In the genomic region with DNA sequence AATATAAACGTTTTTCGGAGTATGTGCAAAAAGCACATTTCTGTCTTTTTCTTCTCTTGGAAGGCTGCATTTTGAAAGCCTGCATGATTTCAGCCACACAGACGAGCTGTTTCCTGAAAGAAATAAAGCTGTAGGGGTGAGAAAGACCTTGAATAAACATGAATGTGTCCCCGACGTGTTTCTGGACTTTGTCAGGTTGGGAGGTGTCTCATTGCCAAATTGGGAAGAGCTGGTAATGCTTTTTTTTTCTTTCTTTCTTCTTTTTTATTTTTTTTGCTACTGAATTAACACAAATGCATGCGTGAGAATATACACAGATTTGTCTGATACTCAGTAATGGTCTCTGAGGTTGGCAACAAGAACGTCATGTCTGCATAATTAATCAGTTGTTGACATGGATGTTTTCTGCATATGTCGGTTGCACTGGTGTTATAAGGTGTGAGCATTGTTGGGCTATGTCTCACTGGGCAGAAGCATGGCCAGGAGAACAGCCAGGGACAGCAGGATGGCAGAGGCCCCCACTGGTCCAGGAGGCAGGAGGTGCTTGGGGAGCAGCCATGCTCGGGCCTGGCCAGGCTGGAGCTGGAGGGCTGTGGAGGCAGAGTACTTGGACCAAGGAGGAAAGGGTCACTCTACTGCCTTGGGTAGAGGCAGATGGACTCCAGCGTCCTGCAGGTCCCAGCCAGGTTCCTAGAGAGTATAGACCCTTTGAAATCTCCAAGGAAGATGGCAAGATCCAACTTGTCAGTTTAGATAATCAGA, we compare ENCODE assay signal across 31 cellular contexts. TPM values are rescaled to one million over a fixed set of nuclear protein-coding genes. Genes with fewer than 3 reads are reported as not detected.
DNase-seq lines count a peak whose midpoint lies in the region; ATAC-seq and TF ChIP-seq lines count a peak whose summit lies in the region.
"Had no signal": no experiment of that assay in that cellular context is flagged by ENCODE, and none has a peak within 500 bp of the region (broad histone marks: within the 10 kb centered on the region; RNA-seq: fewer than 3 reads in every experiment).

No MANE protein-coding gene starts in this region.

- H3K27me3 ChIP-seq in left ventricle myocardium inferior (ENCODE audit: low read depth) (no peaks in the 10 kb centered on the region), gastroesophageal sphincter (no peaks in the 10 kb centered on the region), uterus (no peaks in the 10 kb centered on the region)
- no peaks in the 10 kb centered on the region for H3K27me3 ChIP-seq in effector memory CD4-positive, alpha-beta T cell (replicated peaks; ENCODE audit: control insufficient read depth, insufficient read depth, low read length, poor library complexity, severe bottlenecking)
- H3K27me3 ChIP-seq: brain microvascular endothelial cell, colonic mucosa had no signal

- H3K9me3 ChIP-seq in left ventricle myocardium inferior (replicated peaks) (no peaks in the 10 kb centered on the region), gastroesophageal sphincter (no peaks in the 10 kb centered on the region), uterus (no peaks in the 10 kb centered on the region)
- no peaks in the 10 kb centered on the region for H3K9me3 ChIP-seq in effector memory CD4-positive, alpha-beta T cell (ENCODE audit: control insufficient read depth, low read length)
- H3K9me3 ChIP-seq: colonic mucosa, MG63, spleen had no signal

- no peaks in the 10 kb centered on the region for H3K9me3 Mint-ChIP-seq in nephron progenitor cell
- H3K9me3 Mint-ChIP-seq in activated CD4-positive, alpha-beta memory T cell treated with anti-CD3 and anti-CD28 coated beads for 36 hours: no peaks in the 10 kb centered on the region
- H3K9me3 Mint-ChIP-seq: activated T-cell treated with anti-CD3 and anti-CD28 coated beads, Interleukin-2, amount 50 U/mL, for 4 hours; CD4-positive, alpha-beta T cell had no signal

- H3K4me1 ChIP-seq in left ventricle myocardium inferior: peaks cover 41% of the 10 kb centered on the region
- H3K4me1 ChIP-seq in gastroesophageal sphincter: peaks cover 3 to 57% (median 13%) of the 10 kb centered on the region in 3 donors
- H3K4me1 ChIP-seq in uterus: peaks cover 0 to 8% of the 10 kb centered on the region in 2 donors
- H3K4me1 ChIP-seq in effector memory CD4-positive, alpha-beta T cell (ENCODE audit: control insufficient read depth, insufficient read depth, low read length, poor library complexity, severe bottlenecking): no peaks in the 10 kb centered on the region
- H3K4me1 ChIP-seq: colonic mucosa, foreskin keratinocyte, spleen had no signal

- H3K4me3 ChIP-seq in left ventricle myocardium inferior (peak overlapping the region; percentile 21), gastroesophageal sphincter (peak overlapping the region in 1 of 2 donors; percentile 19), uterus (peak overlapping the region in 1 of 2 donors; percentile 2)
- H3K4me3 ChIP-seq in effector memory CD4-positive, alpha-beta T cell (ENCODE audit: insufficient read depth, low read depth, low read length, poor library complexity, severe bottlenecking): no peak overlapping the region
- H3K4me3 ChIP-seq: colonic mucosa, MG63, SK-N-MC, spleen had no signal

- H3K4me3 Mint-ChIP-seq in nephron progenitor cell: no peak overlapping the region
- no peak overlapping the region for H3K4me3 Mint-ChIP-seq in activated CD4-positive, alpha-beta memory T cell treated with anti-CD3 and anti-CD28 coated beads for 36 hours
- H3K4me3 Mint-ChIP-seq: activated naive CD8-positive, alpha-beta T cell treated with anti-CD3 and anti-CD28 coated beads, Interleukin-2, amount 50 U/mL, for 24 hours; activated T-cell treated with anti-CD3 and anti-CD28 coated beads, Interleukin-2, amount 50 U/mL, for 4 hours; CD4-positive, alpha-beta T cell; effector memory CD8-positive, alpha-beta T cell; natural killer cell treated with Interleukin-12 subunit alpha and Interleukin-12 subunit beta and Interleukin-15 and Interleukin-18, amount 100 ng/mL, for 72 hours had no signal

- no peak for TF ChIP-seq POLR2A in gastroesophageal sphincter (IDR thresholded peaks at IDR 0.05)
- no peak for TF ChIP-seq POLR2A in uterus (IDR thresholded peaks at IDR 0.05)

- H3K27ac Mint-ChIP-seq in nephron progenitor cell: peak overlapping the region; percentile 22
- H3K27ac Mint-ChIP-seq in activated CD4-positive, alpha-beta memory T cell treated with anti-CD3 and anti-CD28 coated beads for 36 hours: no peak overlapping the region
- H3K27ac Mint-ChIP-seq: activated naive CD8-positive, alpha-beta T cell treated with anti-CD3 and anti-CD28 coated beads, Interleukin-2, amount 50 U/mL, for 24 hours; CD4-positive, alpha-beta T cell; effector memory CD8-positive, alpha-beta T cell; natural killer cell treated with Interleukin-12 subunit alpha and Interleukin-12 subunit beta and Interleukin-15 and Interleukin-18, amount 100 ng/mL, for 72 hours had no signal

- peak overlapping the region; percentile 10 for H3K27ac ChIP-seq in left ventricle myocardium inferior (replicated peaks)
- H3K27ac ChIP-seq in gastroesophageal sphincter: peak overlapping the region; percentile 77 to 80 (median 79)
- peak overlapping the region; percentile 69 to 80 for H3K27ac ChIP-seq in uterus
- H3K27ac ChIP-seq in effector memory CD4-positive, alpha-beta T cell (ENCODE audit: insufficient read depth, low read length, poor library complexity, severe bottlenecking): no peak overlapping the region
- H3K27ac ChIP-seq: brain microvascular endothelial cell, colonic mucosa, foreskin keratinocyte, RWPE1, SK-N-MC, spleen, VCaP had no signal

- no peak for TF ChIP-seq CTCF in left ventricle myocardium inferior (IDR thresholded peaks at IDR 0.05; ENCODE audit: borderline replicate concordance)
- no peak for TF ChIP-seq CTCF in gastroesophageal sphincter (IDR thresholded peaks at IDR 0.05)
- no peak for TF ChIP-seq CTCF in nephron progenitor cell (IDR thresholded peaks at IDR 0.05)
- TF ChIP-seq CTCF in uterus (IDR thresholded peaks at IDR 0.05): no peak

- intact Hi-C loops in left ventricle myocardium inferior (cut with micrococcal nuclease) (no loop called here), Right ventricle myocardium inferior (cut with DNase I) (no loop called here), uterus (cut with DNase I; ENCODE audit: low total_unique reads) (no loop called here)
- intact Hi-C loops in activated CD4-positive, alpha-beta memory T cell treated with anti-CD3 and anti-CD28 coated beads for 36 hours (cut with micrococcal nuclease): no loop called here

- CTCF ChIA-PET in activated CD4-positive, alpha-beta memory T cell treated with anti-CD3 and anti-CD28 coated beads for 36 hours (lab: Charles Lee): no interaction called here

- H3K36me3 Mint-ChIP-seq in nephron progenitor cell (ENCODE audit: low read depth): no peaks in the 10 kb centered on the region
- no peaks in the 10 kb centered on the region for H3K36me3 Mint-ChIP-seq in activated CD4-positive, alpha-beta memory T cell treated with anti-CD3 and anti-CD28 coated beads for 36 hours
- H3K36me3 Mint-ChIP-seq: natural killer cell treated with Interleukin-12 subunit alpha and Interleukin-12 subunit beta and Interleukin-15 and Interleukin-18, amount 100 ng/mL, for 72 hours had no signal

- POLR2A ChIA-PET in activated CD4-positive, alpha-beta memory T cell treated with anti-CD3 and anti-CD28 coated beads for 36 hours (lab: Charles Lee): no interaction called here

- TF ChIP-seq EP300 in gastroesophageal sphincter (IDR thresholded peaks at IDR 0.05): no peak

- no peak for ATAC-seq in Right ventricle myocardium inferior
- ATAC-seq in gastroesophageal sphincter: no peak
- no peak for ATAC-seq in HG02759 (IDR thresholded peaks at IDR 0.05; ENCODE audit: unreplicated experiment)
- ATAC-seq: activated naive CD8-positive, alpha-beta T cell treated with anti-CD3 and anti-CD28 coated beads, Interleukin-2, amount 50 U/mL, for 24 hours; activated T-cell treated with anti-CD3 and anti-CD28 coated beads, Interleukin-2, amount 50 U/mL, for 4 hours; effector memory CD8-positive, alpha-beta T cell; foreskin keratinocyte; HCT116 had no signal

- peaks cover 48% of the 10 kb centered on the region for H3K4me1 Mint-ChIP-seq in nephron progenitor cell
- H3K4me1 Mint-ChIP-seq in activated CD4-positive, alpha-beta memory T cell treated with anti-CD3 and anti-CD28 coated beads for 36 hours (ENCODE audit: low read depth): no peaks in the 10 kb centered on the region
- H3K4me1 Mint-ChIP-seq: activated naive CD8-positive, alpha-beta T cell treated with anti-CD3 and anti-CD28 coated beads, Interleukin-2, amount 50 U/mL, for 24 hours had no signal

- 19 to 21% methylated on average over 7 to 8 of the region's 10 CpGs for WGBS in gastroesophageal sphincter (ENCODE audit: low coverage in 1 of 2), 2 donors

- DNase-seq in left ventricle myocardium inferior: no peak
- DNase-seq in Right ventricle myocardium inferior (ENCODE audit: missing footprints): no peak
- no peak for DNase-seq in nephron progenitor cell
- DNase-seq in uterus: peak; percentile 32 to 47
- no peak for DNase-seq in activated CD4-positive, alpha-beta memory T cell treated with anti-CD3 and anti-CD28 coated beads for 36 hours
- DNase-seq in effector memory CD4-positive, alpha-beta T cell: no peak
- DNase-seq: activated CD4-positive, alpha-beta T cell treated with anti-CD3 and anti-CD28 coated beads for 48 hours; activated naive CD8-positive, alpha-beta T cell treated with anti-CD3 and anti-CD28 coated beads, Interleukin-2, amount 50 U/mL, for 24 hours; activated T-cell treated with anti-CD3 and anti-CD28 coated beads, Interleukin-2, amount 50 U/mL, for 4 hours; AML-193; brain microvascular endothelial cell; CD4-positive, alpha-beta T cell; colonic mucosa; effector memory CD8-positive, alpha-beta T cell; foreskin keratinocyte; KG1; left cardiac atrium; MG63; midbrain; NCI-H2081 treated with DMSO at 0.1 percent for 48 hours; NCI-H446; spleen; stimulated activated CD4-positive, alpha-beta T cell treated with anti-CD3 and anti-CD28 coated beads, Interleukin-2, amount 100 ng/mL, for 48 hours; substantia nigra had no signal

- no peaks in the 10 kb centered on the region for H3K36me3 ChIP-seq in left ventricle myocardium inferior
- H3K36me3 ChIP-seq in gastroesophageal sphincter: no peaks in the 10 kb centered on the region
- H3K36me3 ChIP-seq in uterus: no peaks in the 10 kb centered on the region
- no peaks in the 10 kb centered on the region for H3K36me3 ChIP-seq in effector memory CD4-positive, alpha-beta T cell (ENCODE audit: control insufficient read depth, insufficient read depth, low read length)
- H3K36me3 ChIP-seq: brain microvascular endothelial cell, colonic mucosa, MG63, spleen had no signal

- peaks cover 14% of the 10 kb centered on the region for H3K27me3 Mint-ChIP-seq in nephron progenitor cell (ENCODE audit: low read depth, poor library complexity)
- peaks cover under 1% of the 10 kb centered on the region for H3K27me3 Mint-ChIP-seq in activated CD4-positive, alpha-beta memory T cell treated with anti-CD3 and anti-CD28 coated beads for 36 hours
- H3K27me3 Mint-ChIP-seq: effector memory CD8-positive, alpha-beta T cell had no signal

RNA-seq across cellular contexts. Expression of a gene that starts 39.1 kb away (rescaled TPM):
- total RNA-seq in left ventricle myocardium inferior (11.9 TPM), Right ventricle myocardium inferior (11.5 TPM), gastroesophageal sphincter (10 to 100 TPM; 19.4 to 35.9 (median 24.1) TPM), uterus (10 to 100 TPM in 2 of 4 donors, 1 to 10 TPM in 2; 3.1 to 48.2 (median 24.6) TPM)
- not detected for total RNA-seq in activated CD4-positive, alpha-beta memory T cell treated with anti-CD3 and anti-CD28 coated beads for 36 hours
- total RNA-seq: activated T-cell treated with anti-CD3 and anti-CD28 coated beads, Interleukin-2, amount 50 U/mL, for 4 hours; CD4-positive, alpha-beta T cell; foreskin keratinocyte; natural killer cell treated with Interleukin-12 subunit alpha and Interleukin-12 subunit beta and Interleukin-15 and Interleukin-18, amount 100 ng/mL, for 72 hours had no signal

Comparison
In these comparisons a context has a peak if more than half of its experiments do, and no peak if none do; other contexts are left out.
1. DNase-seq: peak in uterus (2 of 2); none in left ventricle myocardium inferior (single experiment), Right ventricle myocardium inferior (single experiment), nephron progenitor cell (single experiment), activated CD4-positive, alpha-beta memory T cell treated with anti-CD3 and anti-CD28 coated beads for 36 hours (single experiment) and effector memory CD4-positive, alpha-beta T cell (0 of 3).
2. RNA of a gene that starts 39.1 kb away (total RNA-seq): 3.1 to 48.2 TPM in uterus, 19.4 to 35.9 TPM in gastroesophageal sphincter, 11.9 TPM in left ventricle myocardium inferior (single experiment) and 11.5 TPM in Right ventricle myocardium inferior (single experiment); not detected in activated CD4-positive, alpha-beta memory T cell treated with anti-CD3 and anti-CD28 coated beads for 36 hours; every median in the first group is over 4 times any median in the second.